Comparison of ENCODE assay signal across 26 cellular contexts in the genomic region with DNA sequence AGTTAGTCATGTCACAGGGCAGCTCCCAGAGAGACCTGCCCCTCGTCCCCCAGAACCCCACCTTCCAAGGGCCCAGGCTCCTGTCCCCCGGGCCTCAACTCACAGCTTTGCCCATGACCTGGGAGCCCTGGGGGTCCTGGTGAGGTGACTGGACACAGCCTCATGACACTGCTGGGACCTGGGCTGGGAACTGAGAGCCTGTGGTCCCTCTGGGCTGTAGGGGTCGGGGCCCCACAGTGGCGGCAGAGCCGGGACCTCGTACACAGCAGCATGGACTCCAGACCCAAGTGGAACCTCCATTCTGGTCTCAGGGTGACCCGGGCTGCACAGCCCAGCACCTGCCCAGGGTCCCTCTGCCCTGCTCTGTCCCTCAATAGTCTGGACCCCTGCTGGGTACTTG. TPM values are rescaled to one million over a fixed set of nuclear protein-coding genes. Genes with fewer than 3 reads are reported as not detected.
"Had no signal": no experiment of that assay in that cellular context is flagged by ENCODE, and none has a peak within 500 bp of the region (broad histone marks: within the 10 kb centered on the region; RNA-seq: fewer than 3 reads in every experiment).

No MANE protein-coding gene starts in this region.

- H3K9me3 Mint-ChIP-seq: activated B cell treated with CpG ODN at 0.5 μM for 24 hours; activated naive CD4-positive, alpha-beta T cell treated with anti-CD3 and anti-CD28 coated beads, Interleukin-2, amount 10 ng/mL, durations not matched to agents 7 days and 5 days; immature natural killer cell; mesothelial cell of epicardium; nephron; stimulated activated memory B cell treated with anti-CD40 and anti-IgM and Interleukin-4, amounts not matched to agents 10 μg/mL and 1 μg/mL and 100 μg/mL, for 72 hours; T-helper 1 cell treated with Interleukin-12 subunit alpha and Interleukin-12 subunit beta and Interleukin-4 antibody, amounts not matched to agents 30 μg/mL and 1 μg/mL, for 36 hours had no signal

- DNase-seq: activated B cell treated with CpG ODN at 0.5 μM for 24 hours; activated CD4-positive, alpha-beta T cell treated with anti-CD3 and anti-CD28 coated beads for 36 hours; activated CD4-positive, alpha-beta T cell treated with anti-CD3 and anti-CD28 coated beads, Interleukin-2, amount 50 U/mL, for 48 hours; activated effector memory CD4-positive, alpha-beta T cell treated with Interleukin-2 at 50 U/mL for 16 hours; activated naive CD4-positive, alpha-beta T cell treated with anti-CD3 and anti-CD28 coated beads, Interleukin-2, amount 10 ng/mL, durations not matched to agents 7 days and 5 days; activated T-cell treated with anti-CD3 and anti-CD28 coated beads, Interleukin-2, amount 50 U/mL, for 48 hours; amygdala; cortex of kidney; effector CD8-positive, alpha-beta T cell; foreskin keratinocyte; immature natural killer cell; kidney glomerular epithelial cell; left ventricle myocardium inferior; mammary epithelial cell; nucleus accumbens; stimulated activated CD4-positive, alpha-beta T cell treated with anti-CD3 and anti-CD28 coated beads, Interleukin-2, amount 100 ng/mL, for 24 hours; T1000 had no signal

- H3K9me3 ChIP-seq: left ventricle myocardium inferior, right lobe of liver, thoracic aorta had no signal

- H3K4me3 ChIP-seq: left ventricle myocardium inferior, right lobe of liver, skin epidermis, thoracic aorta had no signal

- H3K27ac ChIP-seq: foreskin keratinocyte, left ventricle myocardium inferior, right lobe of liver, skin epidermis, thoracic aorta had no signal

- H3K4me3 Mint-ChIP-seq: activated B cell treated with CpG ODN at 0.5 μM for 24 hours; activated CD4-positive, alpha-beta T cell treated with anti-CD3 and anti-CD28 coated beads for 36 hours; activated naive CD4-positive, alpha-beta T cell treated with anti-CD3 and anti-CD28 coated beads, Interleukin-2, amount 10 ng/mL, durations not matched to agents 7 days and 5 days; mesothelial cell of epicardium; nephron; stimulated activated memory B cell treated with anti-CD40 and anti-IgM and Interleukin-4, amounts not matched to agents 10 μg/mL and 1 μg/mL and 100 μg/mL, for 72 hours; T-helper 1 cell treated with Interleukin-12 subunit alpha and Interleukin-12 subunit beta and Interleukin-4 antibody, amounts not matched to agents 30 μg/mL and 1 μg/mL, for 36 hours had no signal

- H3K27me3 ChIP-seq: right lobe of liver had no signal

- H3K27ac Mint-ChIP-seq: activated B cell treated with CpG ODN at 0.5 μM for 24 hours; activated naive CD4-positive, alpha-beta T cell treated with anti-CD3 and anti-CD28 coated beads, Interleukin-2, amount 10 ng/mL, durations not matched to agents 7 days and 5 days; immature natural killer cell; stimulated activated memory B cell treated with anti-CD40 and anti-IgM and Interleukin-4, amounts not matched to agents 10 μg/mL and 1 μg/mL and 100 μg/mL, for 72 hours; T-helper 1 cell treated with Interleukin-12 subunit alpha and Interleukin-12 subunit beta and Interleukin-4 antibody, amounts not matched to agents 30 μg/mL and 1 μg/mL, for 36 hours had no signal

- ATAC-seq: foreskin keratinocyte; stimulated activated memory B cell treated with anti-CD40 and anti-IgM and Interleukin-4, amounts not matched to agents 10 μg/mL and 1 μg/mL and 100 μg/mL, for 72 hours had no signal

- H3K36me3 Mint-ChIP-seq: activated naive CD4-positive, alpha-beta T cell treated with anti-CD3 and anti-CD28 coated beads, Interleukin-2, amount 10 ng/mL, durations not matched to agents 7 days and 5 days; immature natural killer cell; mesothelial cell of epicardium; stimulated activated memory B cell treated with anti-CD40 and anti-IgM and Interleukin-4, amounts not matched to agents 10 μg/mL and 1 μg/mL and 100 μg/mL, for 72 hours had no signal

- H3K4me1 ChIP-seq: foreskin keratinocyte, left ventricle myocardium inferior, right lobe of liver had no signal

- H3K36me3 ChIP-seq: left ventricle myocardium inferior, right lobe of liver, thoracic aorta had no signal

- H3K27me3 Mint-ChIP-seq: activated B cell treated with CpG ODN at 0.5 μM for 24 hours had no signal

RNA-seq across cellular contexts. Expression of gene APOBEC3A, which starts 6.9 kb away (rescaled TPM):
- total RNA-seq: activated B cell treated with CpG ODN at 0.5 μM for 24 hours; activated CD4-positive, alpha-beta T cell treated with anti-CD3 and anti-CD28 coated beads for 36 hours; bronchial epithelial cell; cerebellum; foreskin keratinocyte; mammary epithelial cell; mesothelial cell of epicardium had no signal
- polyA plus RNA-seq: foreskin keratinocyte, immature natural killer cell, mammary epithelial cell had no signal

RNA-seq across cellular contexts. Expression of gene APOBEC3B, which starts 17.8 kb away (rescaled TPM):
- total RNA-seq: bronchial epithelial cell, cerebellum had no signal

RNA-seq across cellular contexts. Expression of gene APOBEC3D, which starts 56.6 kb away (rescaled TPM):
- total RNA-seq: cerebellum, foreskin keratinocyte had no signal
